In genomic region chr7:98329100-98329871, GRCh38 we compare ENCODE assay signal across 1 cellular context.
TF ChIP-seq lines count a peak whose summit lies in the region.

No MANE protein-coding gene starts in this region.

TF ChIP-seq in SK-N-SH treated with all-trans-retinoic acid at 6 μM for 48 hours, 23 proteins besides CTCF, POLR2A, EP300 and RAD21 (continued from another document):
- TF ChIP-seq PATZ1 (CRISPR knock-in tag; IDR thresholded peaks at IDR 0.05; ENCODE audit: borderline replicate concordance), result no peak
